Comparison of ENCODE assay signal across 10 cellular contexts in the genomic region with DNA sequence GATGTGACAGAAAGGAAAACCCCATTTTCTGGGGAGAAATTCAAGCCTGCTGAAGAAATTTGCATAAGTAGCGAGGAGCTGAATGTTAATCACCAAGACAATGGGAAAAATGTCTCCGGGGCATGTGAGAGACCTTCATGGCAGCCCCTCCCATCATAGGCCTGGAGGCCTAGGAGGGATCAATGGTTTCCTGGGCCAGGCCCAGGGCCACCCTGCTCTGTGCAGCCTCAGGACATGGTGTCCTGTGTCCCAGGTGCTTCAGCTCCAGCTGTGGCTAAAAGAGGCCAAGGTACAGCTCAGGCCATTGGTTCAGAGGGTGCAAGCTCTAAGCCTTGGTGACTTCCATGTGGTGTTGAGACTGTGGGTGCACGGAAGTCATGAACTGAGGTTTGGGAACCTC.
ATAC-seq and TF ChIP-seq lines count a peak whose summit lies in the region.
"Had no signal": no experiment of that assay in that cellular context is flagged by ENCODE, and none has a peak within 500 bp of the region (broad histone marks: within the 10 kb centered on the region; RNA-seq: fewer than 3 reads in every experiment).

No MANE protein-coding gene starts in this region.

- no peaks in the 10 kb centered on the region for H3K4me1 ChIP-seq in HEK293 (ENCODE audit: control insufficient read depth, insufficient read depth, low read length)
- H3K4me1 ChIP-seq: A549, BE2C, Caco-2 had no signal

- H3K9me3 ChIP-seq in HEK293 (ENCODE audit: control insufficient read depth, insufficient read depth, low read depth, low read length) = no peaks in the 10 kb centered on the region
- H3K9me3 ChIP-seq: A549, BE2C, Caco-2 had no signal

- no peak overlapping the region for H3K27ac ChIP-seq in HEK293 (ENCODE audit: extremely low read depth, low read depth, low read length)
- H3K27ac ChIP-seq: 22Rv1; A549; BLaER1; BLaER1 treated with 17β-estradiol and CSF1 and Interleukin-3, amounts not matched to agents 10 nM and 100 nM; C4-2B had no signal

- CTCF ChIA-PET in HEK293 (lab: Yijun Ruan, JAX) = interaction anchor here (0.6 kb wide), 2 partner anchors 23 to 141 kb away, joined by 3 read pairs; no protein-coding TSS in a partner anchor

- POLR2A ChIA-PET in HEK293 (lab: Yijun Ruan, JAX) = no interaction called here

- no peaks in the 10 kb centered on the region for H3K36me3 ChIP-seq in HEK293 (ENCODE audit: control insufficient read depth in 2 of 2, insufficient read depth in 1 of 2, low read length in 2 of 2)
- H3K36me3 ChIP-seq: BE2C; BLaER1; BLaER1 treated with 17β-estradiol and CSF1 and Interleukin-3, amounts not matched to agents 10 nM and 100 nM had no signal

- TF ChIP-seq CTCF in HEK293 (tag by site-specific recombination; IDR thresholded peaks at IDR 0.05) = no peak

- no peak overlapping the region for H3K4me3 ChIP-seq in HEK293 (ENCODE audit: low read depth, low read length)
- H3K4me3 ChIP-seq: A549; BLaER1; BLaER1 treated with 17β-estradiol and CSF1 and Interleukin-3, amounts not matched to agents 10 nM and 100 nM had no signal

- no peak for ATAC-seq in GM18909 (IDR thresholded peaks at IDR 0.05; ENCODE audit: poor library complexity, unreplicated experiment)
- ATAC-seq: A549; CD8-positive, alpha-beta T cell had no signal

TF ChIP-seq in HEK293, 187 proteins besides CTCF, POLR2A, EP300 and RAD21:
- TF ChIP-seq ZIC2 (tag by site-specific recombination; IDR thresholded peaks at IDR 0.05) = no peak
- no peak for TF ChIP-seq ZNF2 (tag by site-specific recombination; IDR thresholded peaks at IDR 0.05)
- no peak for TF ChIP-seq SP2 (tag by site-specific recombination; IDR thresholded peaks at IDR 0.05)
- peak; percentile 94 for TF ChIP-seq ZNF585B (tag by site-specific recombination; IDR thresholded peaks at IDR 0.05)
- TF ChIP-seq ZNF335 (tag by site-specific recombination; conservative IDR thresholded peaks at IDR 0.05) = no peak
- no peak for TF ChIP-seq ZNF600 (tag by site-specific recombination; IDR thresholded peaks at IDR 0.05)
- no peak for TF ChIP-seq BCL11A (tag by site-specific recombination; IDR thresholded peaks at IDR 0.05; ENCODE audit: low read depth)
